Comparison of ENCODE assay signal across 11 cellular contexts in genomic region chr1:167207940-167208623, GRCh38. TPM values are rescaled to one million over a fixed set of nuclear protein-coding genes. Genes with fewer than 3 reads are reported as not detected.
DNase-seq lines count a peak whose midpoint lies in the region; ATAC-seq and TF ChIP-seq lines count a peak whose summit lies in the region.
"Had no signal": no experiment of that assay in that cellular context is flagged by ENCODE, and none has a peak within 500 bp of the region (broad histone marks: within the 10 kb centered on the region; RNA-seq: fewer than 3 reads in every experiment).

No MANE protein-coding gene starts in this region.

- POLR2A ChIA-PET in A673 (lab: Charles Lee; ENCODE audit: low non-redundant PET): interaction anchor here (0.8 kb wide), 1 partner anchor 141 kb away, joined by 3 read pairs; no protein-coding TSS in a partner anchor

- peak; percentile 77 for DNase-seq in A673 (ENCODE audit: low spot score)
- peak; percentile 23 for DNase-seq in ELR (ENCODE audit: low read depth)
- DNase-seq in fibroblast of the aortic adventitia (ENCODE audit: low read depth): no peak
- no peak for DNase-seq in HuH-7 (ENCODE audit: low spot score)
- DNase-seq in ecto neural progenitor cell (ENCODE audit: low spot score): no peak
- DNase-seq: Calu3, NCI-H1436 had no signal

- H3K4me3 ChIP-seq in A673 (ENCODE audit: low read depth, low read length, poor library complexity, severe bottlenecking) (no peak overlapping the region), fibroblast of the aortic adventitia (ENCODE audit: low read depth, low read length) (no peak overlapping the region)

- H3K27me3 Mint-ChIP-seq in T-helper 1 cell treated with Interleukin-12 subunit alpha and Interleukin-12 subunit beta and Interleukin-4 antibody, amounts not matched to agents 30 μg/mL and 1 μg/mL, for 36 hours (ENCODE audit: low read depth): no peaks in the 10 kb centered on the region
- H3K27me3 Mint-ChIP-seq in stimulated activated memory B cell treated with anti-CD40 and anti-IgM and Interleukin-4, amounts not matched to agents 10 μg/mL and 1 μg/mL and 100 μg/mL, for 72 hours: no peaks in the 10 kb centered on the region

- CTCF ChIA-PET in A673 (lab: Charles Lee): interaction anchor here (0.6 to 1.0 kb wide), 5 partner anchors 12 to 290 kb away, joined by 3 to 10 read pairs (median 6); no protein-coding TSS in a partner anchor

- BruUV-seq in A673 (replicated peaks; lab: Mats Ljungman, UMichigan): no TSS peak

- peak; percentile 57 for TF ChIP-seq CTCF in A673 (conservative IDR thresholded peaks at IDR 0.05; ENCODE audit: low read depth, low read length)
- peak; percentile 32 for TF ChIP-seq CTCF in fibroblast of the aortic adventitia (IDR thresholded peaks at IDR 0.05; ENCODE audit: insufficient read depth, low read length)

- no peaks in the 10 kb centered on the region for H3K27me3 ChIP-seq in A673 (replicated peaks; ENCODE audit: insufficient read depth, low read depth, low read length, poor library complexity)

- peaks cover 14% of the 10 kb centered on the region for H3K9me3 ChIP-seq in A673 (ENCODE audit: low read depth, low read length, poor library complexity, severe bottlenecking)

- intact Hi-C loops in A673 (cut with micrococcal nuclease; ENCODE audit: unreplicated experiment): no loop called here

- no peak for ATAC-seq in stimulated activated memory B cell treated with anti-CD40 and anti-IgM and Interleukin-4, amounts not matched to agents 10 μg/mL and 1 μg/mL and 100 μg/mL, for 72 hours
- no peak for ATAC-seq in HG03342 (IDR thresholded peaks at IDR 0.05; ENCODE audit: unreplicated experiment)

- peak overlapping the region; percentile 47 for H3K27ac ChIP-seq in A673 (ENCODE audit: low read depth, low read length, poor library complexity, severe bottlenecking)

- no peaks in the 10 kb centered on the region for H3K36me3 ChIP-seq in A673 (ENCODE audit: insufficient read depth, low read length, poor library complexity, severe bottlenecking)

- peaks cover 9% of the 10 kb centered on the region for H3K36me3 Mint-ChIP-seq in T-helper 1 cell treated with Interleukin-12 subunit alpha and Interleukin-12 subunit beta and Interleukin-4 antibody, amounts not matched to agents 30 μg/mL and 1 μg/mL, for 36 hours (ENCODE audit: low read depth)
- H3K36me3 Mint-ChIP-seq in stimulated activated memory B cell treated with anti-CD40 and anti-IgM and Interleukin-4, amounts not matched to agents 10 μg/mL and 1 μg/mL and 100 μg/mL, for 72 hours: no peaks in the 10 kb centered on the region

- H3K4me3 Mint-ChIP-seq in T-helper 1 cell treated with Interleukin-12 subunit alpha and Interleukin-12 subunit beta and Interleukin-4 antibody, amounts not matched to agents 30 μg/mL and 1 μg/mL, for 36 hours: no peak overlapping the region
- H3K4me3 Mint-ChIP-seq in stimulated activated memory B cell treated with anti-CD40 and anti-IgM and Interleukin-4, amounts not matched to agents 10 μg/mL and 1 μg/mL and 100 μg/mL, for 72 hours: no peak overlapping the region
- H3K4me3 Mint-ChIP-seq: activated T-helper 1 cell treated with anti-CD3 and anti-CD28 coated beads, Interleukin-12 subunit alpha, Interleukin-12 subunit beta, Interleukin-2, Interleukin-4 antibody, amounts not matched to agents 30 ng/mL and 10 ng/mL and 1 ng/mL, durations not matched to agents 14 hours and 24 hours and 36 hours had no signal

- H3K9me3 Mint-ChIP-seq in T-helper 1 cell treated with Interleukin-12 subunit alpha and Interleukin-12 subunit beta and Interleukin-4 antibody, amounts not matched to agents 30 μg/mL and 1 μg/mL, for 36 hours: peaks cover 22% of the 10 kb centered on the region
- peaks cover 17% of the 10 kb centered on the region for H3K9me3 Mint-ChIP-seq in stimulated activated memory B cell treated with anti-CD40 and anti-IgM and Interleukin-4, amounts not matched to agents 10 μg/mL and 1 μg/mL and 100 μg/mL, for 72 hours

- H3K4me1 ChIP-seq in A673 (ENCODE audit: insufficient read depth, low read length, poor library complexity, severe bottlenecking): peaks cover 16% of the 10 kb centered on the region

- H3K27ac Mint-ChIP-seq in T-helper 1 cell treated with Interleukin-12 subunit alpha and Interleukin-12 subunit beta and Interleukin-4 antibody, amounts not matched to agents 30 μg/mL and 1 μg/mL, for 36 hours: peak overlapping the region; percentile 29
- H3K27ac Mint-ChIP-seq in stimulated activated memory B cell treated with anti-CD40 and anti-IgM and Interleukin-4, amounts not matched to agents 10 μg/mL and 1 μg/mL and 100 μg/mL, for 72 hours: no peak overlapping the region
- H3K27ac Mint-ChIP-seq: activated T-helper 1 cell treated with anti-CD3 and anti-CD28 coated beads, Interleukin-12 subunit alpha, Interleukin-12 subunit beta, Interleukin-2, Interleukin-4 antibody, amounts not matched to agents 30 ng/mL and 10 ng/mL and 1 ng/mL, durations not matched to agents 14 hours and 24 hours and 36 hours had no signal

- peaks cover 5% of the 10 kb centered on the region for H3K4me1 Mint-ChIP-seq in T-helper 1 cell treated with Interleukin-12 subunit alpha and Interleukin-12 subunit beta and Interleukin-4 antibody, amounts not matched to agents 30 μg/mL and 1 μg/mL, for 36 hours (ENCODE audit: low read depth)
- no peaks in the 10 kb centered on the region for H3K4me1 Mint-ChIP-seq in stimulated activated memory B cell treated with anti-CD40 and anti-IgM and Interleukin-4, amounts not matched to agents 10 μg/mL and 1 μg/mL and 100 μg/mL, for 72 hours

RNA-seq across cellular contexts. Expression of gene POU2F1, which starts 12.6 kb away (rescaled TPM):
- total RNA-seq in A673 (2021) (25.0 and 28.3 TPM in 2 replicates), fibroblast of the aortic adventitia (ENCODE audit: low replicate concordance) (7.4 and 10.7 TPM in 2 replicates)

Comparison
In these comparisons a context has a peak if more than half of its experiments do, and no peak if none do; other contexts are left out.
1. DNase-seq: peak in A673 (single experiment) and ELR (single experiment); none in fibroblast of the aortic adventitia (single experiment), HuH-7 (single experiment) and ecto neural progenitor cell (single experiment).